In genomic region chr2:12076810-12077209, GRCh38 we compare ENCODE assay signal across 12 cellular contexts.
DNase-seq lines count a peak whose midpoint lies in the region; ATAC-seq, FAIRE-seq and TF ChIP-seq lines count a peak whose summit lies in the region.
"Had no signal": no experiment of that assay in that cellular context is flagged by ENCODE, and none has a peak within 500 bp of the region (broad histone marks: within the 10 kb centered on the region; RNA-seq: fewer than 3 reads in every experiment).

No MANE protein-coding gene starts in this region.

- peaks cover 8% of the 10 kb centered on the region for H3K27me3 Mint-ChIP-seq in astrocyte (ENCODE audit: low read depth, unreplicated experiment)
- H3K27me3 Mint-ChIP-seq: activated CD8-positive, alpha-beta T cell treated with anti-CD3 and anti-CD28 coated beads for 36 hours had no signal

- TF ChIP-seq CTCF in astrocyte (IDR thresholded peaks at IDR 0.05; ENCODE audit: insufficient read depth, low read depth, low read length): no peak

- no peaks in the 10 kb centered on the region for H3K27me3 ChIP-seq in astrocyte (ENCODE audit: insufficient read depth, low read length)

- H3K4me2 ChIP-seq in astrocyte (ENCODE audit: low read length): no peak overlapping the region
- H3K4me2 ChIP-seq: smooth muscle cell had no signal

- no peaks in the 10 kb centered on the region for H3K9me3 ChIP-seq in astrocyte (ENCODE audit: insufficient read depth, low read depth, low read length)

- no peak overlapping the region for H3K9ac ChIP-seq in astrocyte (ENCODE audit: low read length)

- no peak overlapping the region for H3K27ac ChIP-seq in astrocyte (ENCODE audit: low read depth, low read length)

- H2AFZ ChIP-seq in astrocyte (ENCODE audit: low read depth, low read length): no peak overlapping the region

- H3K4me3 Mint-ChIP-seq in astrocyte (ENCODE audit: unreplicated experiment): no peak overlapping the region
- H3K4me3 Mint-ChIP-seq: activated CD8-positive, alpha-beta T cell treated with anti-CD3 and anti-CD28 coated beads for 36 hours had no signal

- peak; percentile 63 for ATAC-seq in stimulated activated naive CD8-positive, alpha-beta T cell treated with anti-CD3 and anti-CD28 coated beads, Interleukin-15, Interleukin-2, amounts not matched to agents 100 U/mL and 50 U/mL, for 24 hours
- no peak for ATAC-seq in GM18870 (IDR thresholded peaks at IDR 0.05; ENCODE audit: unreplicated experiment)
- ATAC-seq: activated CD8-positive, alpha-beta T cell treated with anti-CD3 and anti-CD28 coated beads for 36 hours; Right ventricle myocardium inferior had no signal

- no peak overlapping the region for H3K27ac Mint-ChIP-seq in astrocyte (ENCODE audit: unreplicated experiment)
- H3K27ac Mint-ChIP-seq: activated CD8-positive, alpha-beta T cell treated with anti-CD3 and anti-CD28 coated beads for 36 hours had no signal

- no peaks in the 10 kb centered on the region for H3K9me3 Mint-ChIP-seq in astrocyte (ENCODE audit: unreplicated experiment)
- H3K9me3 Mint-ChIP-seq: activated CD8-positive, alpha-beta T cell treated with anti-CD3 and anti-CD28 coated beads for 36 hours had no signal

- no peak for FAIRE-seq in astrocyte (lab: Jason Lieb, UNC)

- DNase-seq in activated T-cell treated with anti-CD3 and anti-CD28 coated beads, Interleukin-2, amount 50 U/mL, for 48 hours: peak; percentile 32 to 36
- DNase-seq in activated T-cell treated with anti-CD3 and anti-CD28 coated beads, Interleukin-2, amount 50 U/mL, for 1 hour: no peak
- DNase-seq in MV-4-11 (lab: John Stamatoyannopoulos, UW) (peak; percentile 45), astrocyte (ENCODE audit: low read depth) (peak; percentile 30), NCI-H524 treated with DMSO at 0.1 percent for 48 hours (lab: John Stamatoyannopoulos, UW) (no peak), NCI-H146 (lab: John Stamatoyannopoulos, UW) (no peak)
- no peak for DNase-seq in stimulated activated naive CD8-positive, alpha-beta T cell treated with anti-CD3 and anti-CD28 coated beads, Interleukin-15, Interleukin-2, amounts not matched to agents 100 U/mL and 50 U/mL, for 24 hours
- DNase-seq: activated CD8-positive, alpha-beta T cell treated with anti-CD3 and anti-CD28 coated beads for 36 hours; AML-193 had no signal

- H3K36me3 ChIP-seq in astrocyte (ENCODE audit: insufficient read depth, low read length): no peaks in the 10 kb centered on the region

- H3K4me3 ChIP-seq in astrocyte (ENCODE audit: insufficient read depth, low read depth, low read length): no peak overlapping the region
- H3K4me3 ChIP-seq: smooth muscle cell had no signal

- no peaks in the 10 kb centered on the region for H3K4me1 ChIP-seq in astrocyte (ENCODE audit: insufficient read depth, low read length)

- H3K79me2 ChIP-seq in astrocyte (ENCODE audit: insufficient read depth, low read length): no peaks in the 10 kb centered on the region

- no peaks in the 10 kb centered on the region for H4K20me1 ChIP-seq in astrocyte (ENCODE audit: insufficient read depth, low read length)

- H3K36me3 Mint-ChIP-seq in astrocyte (ENCODE audit: low read depth, unreplicated experiment): no peaks in the 10 kb centered on the region

- peaks cover 7% of the 10 kb centered on the region for H3K4me1 Mint-ChIP-seq in astrocyte (ENCODE audit: low read depth, unreplicated experiment)

Comparison
In these comparisons a context has a peak if more than half of its experiments do, and no peak if none do; other contexts are left out.
1. DNase-seq: peak in activated T-cell treated with anti-CD3 and anti-CD28 coated beads, Interleukin-2, amount 50 U/mL, for 48 hours (2 of 2), MV-4-11 (single experiment) and astrocyte (single experiment); none in activated T-cell treated with anti-CD3 and anti-CD28 coated beads, Interleukin-2, amount 50 U/mL, for 1 hour (single experiment), stimulated activated naive CD8-positive, alpha-beta T cell treated with anti-CD3 and anti-CD28 coated beads, Interleukin-15, Interleukin-2, amounts not matched to agents 100 U/mL and 50 U/mL, for 24 hours (single experiment), NCI-H524 treated with DMSO at 0.1 percent for 48 hours (single experiment) and NCI-H146 (single experiment).